ENCODE assay signal across 1 cellular context in the genomic region with DNA sequence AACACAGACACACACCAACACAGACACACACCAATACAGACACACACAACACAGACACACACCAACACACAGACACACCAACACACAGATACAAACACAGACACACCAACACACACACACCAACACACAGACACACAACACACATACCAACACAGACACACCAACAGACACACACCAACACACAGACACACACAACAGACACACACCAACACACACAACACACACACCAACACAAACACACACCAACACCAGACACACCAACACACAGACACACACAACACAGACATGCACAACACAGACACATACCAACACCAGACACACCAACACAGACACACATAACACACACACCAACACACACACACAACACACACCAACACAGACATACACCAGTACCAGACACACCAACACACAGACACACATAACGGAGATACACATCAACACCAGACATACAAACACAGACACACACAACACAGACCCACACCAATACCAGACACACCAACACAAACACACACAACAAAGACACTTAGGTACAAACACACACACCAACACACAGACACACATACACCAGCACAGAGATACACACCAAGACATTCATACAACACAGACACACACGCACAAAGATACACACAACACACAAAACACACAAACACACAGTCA.
TF ChIP-seq lines count a peak whose summit lies in the region.

No MANE protein-coding gene starts in this region.

TF ChIP-seq in HEK293, 187 proteins besides CTCF, POLR2A, EP300 and RAD21 (continued from another document and continues in another):
- TF ChIP-seq, protein P1, sequence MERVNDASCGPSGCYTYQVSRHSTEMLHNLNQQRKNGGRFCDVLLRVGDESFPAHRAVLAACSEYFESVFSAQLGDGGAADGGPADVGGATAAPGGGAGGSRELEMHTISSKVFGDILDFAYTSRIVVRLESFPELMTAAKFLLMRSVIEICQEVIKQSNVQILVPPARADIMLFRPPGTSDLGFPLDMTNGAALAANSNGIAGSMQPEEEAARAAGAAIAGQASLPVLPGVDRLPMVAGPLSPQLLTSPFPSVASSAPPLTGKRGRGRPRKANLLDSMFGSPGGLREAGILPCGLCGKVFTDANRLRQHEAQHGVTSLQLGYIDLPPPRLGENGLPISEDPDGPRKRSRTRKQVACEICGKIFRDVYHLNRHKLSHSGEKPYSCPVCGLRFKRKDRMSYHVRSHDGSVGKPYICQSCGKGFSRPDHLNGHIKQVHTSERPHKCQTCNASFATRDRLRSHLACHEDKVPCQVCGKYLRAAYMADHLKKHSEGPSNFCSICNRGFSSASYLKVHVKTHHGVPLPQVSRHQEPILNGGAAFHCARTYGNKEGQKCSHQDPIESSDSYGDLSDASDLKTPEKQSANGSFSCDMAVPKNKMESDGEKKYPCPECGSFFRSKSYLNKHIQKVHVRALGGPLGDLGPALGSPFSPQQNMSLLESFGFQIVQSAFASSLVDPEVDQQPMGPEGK (tag by site-specific recombination; IDR thresholded peaks at IDR 0.05) = no peak
- TF ChIP-seq ZNF473 (tag by site-specific recombination; IDR thresholded peaks at IDR 0.05) = no peak
- TF ChIP-seq HOXC10 (CRISPR knock-in tag; IDR thresholded peaks at IDR 0.05) = no peak
- TF ChIP-seq, protein P2, sequence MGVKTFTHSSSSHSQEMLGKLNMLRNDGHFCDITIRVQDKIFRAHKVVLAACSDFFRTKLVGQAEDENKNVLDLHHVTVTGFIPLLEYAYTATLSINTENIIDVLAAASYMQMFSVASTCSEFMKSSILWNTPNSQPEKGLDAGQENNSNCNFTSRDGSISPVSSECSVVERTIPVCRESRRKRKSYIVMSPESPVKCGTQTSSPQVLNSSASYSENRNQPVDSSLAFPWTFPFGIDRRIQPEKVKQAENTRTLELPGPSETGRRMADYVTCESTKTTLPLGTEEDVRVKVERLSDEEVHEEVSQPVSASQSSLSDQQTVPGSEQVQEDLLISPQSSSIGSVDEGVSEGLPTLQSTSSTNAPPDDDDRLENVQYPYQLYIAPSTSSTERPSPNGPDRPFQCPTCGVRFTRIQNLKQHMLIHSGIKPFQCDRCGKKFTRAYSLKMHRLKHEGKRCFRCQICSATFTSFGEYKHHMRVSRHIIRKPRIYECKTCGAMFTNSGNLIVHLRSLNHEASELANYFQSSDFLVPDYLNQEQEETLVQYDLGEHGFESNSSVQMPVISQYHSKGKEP (tag by site-specific recombination; IDR thresholded peaks at IDR 0.05) = no peak
- no peak for TF ChIP-seq HOXD13 (CRISPR knock-in tag; IDR thresholded peaks at IDR 0.05; ENCODE audit: borderline replicate concordance)
- TF ChIP-seq, protein P3, sequence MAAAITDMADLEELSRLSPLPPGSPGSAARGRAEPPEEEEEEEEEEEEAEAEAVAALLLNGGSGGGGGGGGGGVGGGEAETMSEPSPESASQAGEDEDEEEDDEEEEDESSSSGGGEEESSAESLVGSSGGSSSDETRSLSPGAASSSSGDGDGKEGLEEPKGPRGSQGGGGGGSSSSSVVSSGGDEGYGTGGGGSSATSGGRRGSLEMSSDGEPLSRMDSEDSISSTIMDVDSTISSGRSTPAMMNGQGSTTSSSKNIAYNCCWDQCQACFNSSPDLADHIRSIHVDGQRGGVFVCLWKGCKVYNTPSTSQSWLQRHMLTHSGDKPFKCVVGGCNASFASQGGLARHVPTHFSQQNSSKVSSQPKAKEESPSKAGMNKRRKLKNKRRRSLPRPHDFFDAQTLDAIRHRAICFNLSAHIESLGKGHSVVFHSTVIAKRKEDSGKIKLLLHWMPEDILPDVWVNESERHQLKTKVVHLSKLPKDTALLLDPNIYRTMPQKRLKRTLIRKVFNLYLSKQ (tag by site-specific recombination; IDR thresholded peaks at IDR 0.05; ENCODE audit: borderline replicate concordance) = 0 out of 2 replicates have a peak, but pooled peaks have one; percentile 4
- peak; percentile 17; the same call in 1 of the 2 replicates for TF ChIP-seq SCRT1 (tag by site-specific recombination; IDR thresholded peaks at IDR 0.05; ENCODE audit: borderline replicate concordance)
- TF ChIP-seq KLF16 (tag by site-specific recombination; IDR thresholded peaks at IDR 0.05) = no peak
- no peak for TF ChIP-seq ZNF830 (tag by site-specific recombination; IDR thresholded peaks at IDR 0.05; ENCODE audit: low read depth)
- TF ChIP-seq SALL2 (tag by site-specific recombination; IDR thresholded peaks at IDR 0.05; ENCODE audit: borderline replicate concordance) = 0 out of 2 replicates have a peak, but pooled peaks have one; percentile 40
- TF ChIP-seq ZNF266 (tag by site-specific recombination; IDR thresholded peaks at IDR 0.05; ENCODE audit: low read depth) = peak; percentile 26; the same call in 1 of the 2 replicates
- no peak for TF ChIP-seq ZNF426 (tag by site-specific recombination; IDR thresholded peaks at IDR 0.05)
- TF ChIP-seq ZNF704 (tag by site-specific recombination; IDR thresholded peaks at IDR 0.05) = 0 out of 2 replicates have a peak, but pooled peaks have one; percentile 28
- TF ChIP-seq ZNF146 (tag by site-specific recombination; IDR thresholded peaks at IDR 0.05) = peak; percentile 22; the same call in 1 of the 2 replicates
- TF ChIP-seq PBX3 (CRISPR knock-in tag; IDR thresholded peaks at IDR 0.05) = no peak
- TF ChIP-seq ZIC2 (tag by site-specific recombination; IDR thresholded peaks at IDR 0.05) = no peak
- TF ChIP-seq ZNF248 (tag by site-specific recombination; IDR thresholded peaks at IDR 0.05) = peak; percentile 74; the same call in 1 of the 2 replicates
- TF ChIP-seq, protein P4, sequence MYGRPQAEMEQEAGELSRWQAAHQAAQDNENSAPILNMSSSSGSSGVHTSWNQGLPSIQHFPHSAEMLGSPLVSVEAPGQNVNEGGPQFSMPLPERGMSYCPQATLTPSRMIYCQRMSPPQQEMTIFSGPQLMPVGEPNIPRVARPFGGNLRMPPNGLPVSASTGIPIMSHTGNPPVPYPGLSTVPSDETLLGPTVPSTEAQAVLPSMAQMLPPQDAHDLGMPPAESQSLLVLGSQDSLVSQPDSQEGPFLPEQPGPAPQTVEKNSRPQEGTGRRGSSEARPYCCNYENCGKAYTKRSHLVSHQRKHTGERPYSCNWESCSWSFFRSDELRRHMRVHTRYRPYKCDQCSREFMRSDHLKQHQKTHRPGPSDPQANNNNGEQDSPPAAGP (tag by site-specific recombination; IDR thresholded peaks at IDR 0.05) = no peak
- no peak for TF ChIP-seq ZNF629 (tag by site-specific recombination; IDR thresholded peaks at IDR 0.05)
- no peak for TF ChIP-seq HOXA7 (CRISPR knock-in tag; IDR thresholded peaks at IDR 0.05; ENCODE audit: borderline replicate concordance)
- TF ChIP-seq ZSCAN23 (tag by site-specific recombination; IDR thresholded peaks at IDR 0.05) = no peak
- TF ChIP-seq ZNF26 (tag by site-specific recombination; IDR thresholded peaks at IDR 0.05) = no peak
- no peak for TF ChIP-seq HIC1 (tag by site-specific recombination; IDR thresholded peaks at IDR 0.05)
- TF ChIP-seq ZNF514 (tag by site-specific recombination; IDR thresholded peaks at IDR 0.05) = 0 out of 2 replicates have a peak, but pooled peaks have one; percentile 13
- TF ChIP-seq ZNF114 (tag by site-specific recombination; IDR thresholded peaks at IDR 0.05) = peak; percentile 49
- TF ChIP-seq KLF7 (tag by site-specific recombination; IDR thresholded peaks at IDR 0.05; ENCODE audit: borderline replicate concordance) = no peak
- no peak; the same call in 1 of the 2 replicates for TF ChIP-seq ZNF777 (tag by site-specific recombination; IDR thresholded peaks at IDR 0.05; ENCODE audit: borderline replicate concordance)
- peak; percentile 10 for TF ChIP-seq ZBTB26 (tag by site-specific recombination; optimal IDR thresholded peaks at IDR 0.05)
- no peak for TF ChIP-seq ZBTB17 (tag by site-specific recombination; IDR thresholded peaks at IDR 0.05)
- TF ChIP-seq ZNF639 (tag by site-specific recombination; IDR thresholded peaks at IDR 0.05) = no peak
- TF ChIP-seq ZNF274 (IDR thresholded peaks at IDR 0.05; ENCODE audit: low read length) = no peak
- TF ChIP-seq ZNF274 (tag by site-specific recombination; IDR thresholded peaks at IDR 0.05; ENCODE audit: borderline replicate concordance) = no peak; the same call in 1 of the 2 replicates
- no peak for TF ChIP-seq ZNF510 (tag by site-specific recombination; IDR thresholded peaks at IDR 0.05; ENCODE audit: insufficient replicate concordance)
- TF ChIP-seq, protein P5, sequence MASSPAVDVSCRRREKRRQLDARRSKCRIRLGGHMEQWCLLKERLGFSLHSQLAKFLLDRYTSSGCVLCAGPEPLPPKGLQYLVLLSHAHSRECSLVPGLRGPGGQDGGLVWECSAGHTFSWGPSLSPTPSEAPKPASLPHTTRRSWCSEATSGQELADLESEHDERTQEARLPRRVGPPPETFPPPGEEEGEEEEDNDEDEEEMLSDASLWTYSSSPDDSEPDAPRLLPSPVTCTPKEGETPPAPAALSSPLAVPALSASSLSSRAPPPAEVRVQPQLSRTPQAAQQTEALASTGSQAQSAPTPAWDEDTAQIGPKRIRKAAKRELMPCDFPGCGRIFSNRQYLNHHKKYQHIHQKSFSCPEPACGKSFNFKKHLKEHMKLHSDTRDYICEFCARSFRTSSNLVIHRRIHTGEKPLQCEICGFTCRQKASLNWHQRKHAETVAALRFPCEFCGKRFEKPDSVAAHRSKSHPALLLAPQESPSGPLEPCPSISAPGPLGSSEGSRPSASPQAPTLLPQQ (tag by site-specific recombination; IDR thresholded peaks at IDR 0.05) = no peak
- TF ChIP-seq, protein P6, sequence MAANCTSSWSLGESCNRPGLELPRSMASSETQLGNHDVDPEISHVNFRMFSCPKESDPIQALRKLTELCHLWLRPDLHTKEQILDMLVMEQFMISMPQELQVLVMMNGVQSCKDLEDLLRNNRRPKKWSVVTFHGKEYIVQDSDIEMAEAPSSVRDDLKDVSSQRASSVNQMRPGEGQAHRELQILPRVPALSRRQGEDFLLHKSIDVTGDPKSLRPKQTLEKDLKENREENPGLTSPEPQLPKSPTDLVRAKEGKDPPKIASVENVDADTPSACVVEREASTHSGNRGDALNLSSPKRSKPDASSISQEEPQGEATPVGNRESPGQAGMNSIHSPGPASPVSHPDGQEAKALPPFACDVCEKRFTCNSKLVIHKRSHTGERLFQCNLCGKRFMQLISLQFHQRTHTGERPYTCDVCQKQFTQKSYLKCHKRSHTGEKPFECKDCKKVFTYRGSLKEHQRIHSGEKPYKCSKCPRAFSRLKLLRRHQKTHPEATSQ (tag by site-specific recombination; IDR thresholded peaks at IDR 0.05) = no peak
- no peak for TF ChIP-seq ZFP69B (tag by site-specific recombination; IDR thresholded peaks at IDR 0.05)
